29 cellular contexts compared by ENCODE assay signal in the genomic region with DNA sequence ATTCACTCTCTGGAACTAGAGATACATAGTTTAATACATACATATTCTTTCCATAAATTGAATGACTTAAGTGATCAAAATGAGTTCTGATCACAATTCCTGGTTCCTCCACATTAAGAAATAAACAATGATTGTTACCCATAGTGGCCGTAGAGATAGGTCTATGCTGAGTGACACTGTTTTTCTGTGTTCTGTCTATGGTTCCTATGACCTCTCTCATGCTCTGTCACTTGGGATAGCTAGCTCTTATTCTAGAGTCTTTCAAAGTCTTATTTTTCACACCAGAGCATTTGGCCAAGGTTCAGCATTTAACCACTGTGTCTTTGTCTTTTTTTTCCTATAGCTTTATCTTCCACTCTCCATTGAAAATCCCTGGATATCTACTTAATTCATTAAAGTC.
"Had no signal": no experiment of that assay in that cellular context is flagged by ENCODE, and none has a peak within 500 bp of the region (broad histone marks: within the 10 kb centered on the region; RNA-seq: fewer than 3 reads in every experiment).

No MANE protein-coding gene starts in this region.

- H3K36me3 Mint-ChIP-seq: activated naive CD8-positive, alpha-beta T cell treated with anti-CD3 and anti-CD28 coated beads, Interleukin-2, amount 10 ng/mL, durations not matched to agents 7 days and 5 days had no signal

- H3K27ac Mint-ChIP-seq: activated CD8-positive, alpha-beta T cell treated with anti-CD3 and anti-CD28 coated beads, Interleukin-2, amount 10 ng/mL, durations not matched to agents 7 days and 5 days; activated naive CD8-positive, alpha-beta T cell treated with anti-CD3 and anti-CD28 coated beads, Interleukin-2, amount 10 ng/mL, durations not matched to agents 7 days and 5 days; T-helper 1 cell treated with Interleukin-12 subunit alpha and Interleukin-12 subunit beta and Interleukin-4 antibody, amounts not matched to agents 30 μg/mL and 1 μg/mL, for 36 hours had no signal

- H3K4me1 Mint-ChIP-seq: activated naive CD8-positive, alpha-beta T cell treated with anti-CD3 and anti-CD28 coated beads, Interleukin-2, amount 10 ng/mL, durations not matched to agents 7 days and 5 days had no signal

- H3K27me3 ChIP-seq: adrenal gland, SJSA1 had no signal

- DNase-seq: activated CD4-positive, alpha-beta T cell treated with anti-CD3 and anti-CD28 coated beads for 4 hours; activated CD4-positive, alpha-beta T cell treated with anti-CD3 and anti-CD28 coated beads, Interleukin-2, amount 50 U/mL, for 4 hours; activated CD8-positive, alpha-beta memory T cell treated with anti-CD3 and anti-CD28 coated beads, Interleukin-2, amount 50 U/mL, for 48 hours; activated CD8-positive, alpha-beta T cell treated with anti-CD3 and anti-CD28 coated beads, Interleukin-2, amount 10 ng/mL, durations not matched to agents 7 days and 5 days; activated naive CD4-positive, alpha-beta T cell treated with anti-CD3 and anti-CD28 coated beads, Interleukin-2, amount 50 U/mL, for 16 hours; activated naive CD8-positive, alpha-beta T cell treated with anti-CD3 and anti-CD28 coated beads, Interleukin-2, amount 10 ng/mL, durations not matched to agents 7 days and 5 days; activated T-cell treated with anti-CD3 and anti-CD28 coated beads, Interleukin-2, amount 50 U/mL, for 1 hour; adrenal gland; anterior cingulate cortex; caudate nucleus; MG63; MV-4-11; NCI-H1105 treated with DMSO at 0.1 percent for 48 hours; NCI-H1436 treated with DMSO at 0.1 percent for 48 hours; NCI-H187; NCI-H2171; NCI-H226; NCI-H526 treated with DMSO at 0.1 percent for 48 hours; NCI-H82; NK-92 treated with Interleukin-12 subunit alpha and Interleukin-12 subunit beta, amount 100 ng/mL, for 24 hours; OCI-M1; RPMI8226; SHP77; SW 1271 had no signal

- H3K9me3 ChIP-seq: adrenal gland, MG63, SJSA1 had no signal

- H3K4me3 ChIP-seq: adrenal gland, MG63, SJSA1 had no signal

- H3K4me3 Mint-ChIP-seq: activated CD8-positive, alpha-beta T cell treated with anti-CD3 and anti-CD28 coated beads, Interleukin-2, amount 10 ng/mL, durations not matched to agents 7 days and 5 days; activated naive CD8-positive, alpha-beta T cell treated with anti-CD3 and anti-CD28 coated beads, Interleukin-2, amount 10 ng/mL, durations not matched to agents 7 days and 5 days; T-helper 1 cell treated with Interleukin-12 subunit alpha and Interleukin-12 subunit beta and Interleukin-4 antibody, amounts not matched to agents 30 μg/mL and 1 μg/mL, for 36 hours had no signal

- H3K27ac ChIP-seq: adrenal gland, SJSA1 had no signal

- H3K36me3 ChIP-seq: adrenal gland, MG63, SJSA1 had no signal

- H3K4me1 ChIP-seq: adrenal gland, SJSA1 had no signal

- ATAC-seq: activated CD4-positive, CD25-positive, alpha-beta regulatory T cell treated with anti-CD3 and anti-CD28 coated beads, Interleukin-2, amount 50 U/mL, for 24 hours; activated CD8-positive, alpha-beta T cell treated with anti-CD3 and anti-CD28 coated beads, Interleukin-2, amount 10 ng/mL, durations not matched to agents 7 days and 5 days; Panc1; SK-N-SH treated with all-trans-retinoic acid at 6 μM for 48 hours had no signal

- H3K9me3 Mint-ChIP-seq: activated naive CD8-positive, alpha-beta T cell treated with anti-CD3 and anti-CD28 coated beads, Interleukin-2, amount 10 ng/mL, durations not matched to agents 7 days and 5 days had no signal

- H3K27me3 Mint-ChIP-seq: activated naive CD8-positive, alpha-beta T cell treated with anti-CD3 and anti-CD28 coated beads, Interleukin-2, amount 10 ng/mL, durations not matched to agents 7 days and 5 days had no signal
